8 cellular contexts compared by ENCODE assay signal in genomic region chr22:49934144-49934890, GRCh38. TPM values are rescaled to one million over a fixed set of nuclear protein-coding genes. Genes with fewer than 3 reads are reported as not detected.
A peak's percentile ranks its signal among the peaks of the same experiment; 100 is the strongest.
DNase-seq lines count a peak whose midpoint lies in the region; FAIRE-seq and TF ChIP-seq lines count a peak whose summit lies in the region.

No MANE protein-coding gene starts in this region.

- H4K20me1 ChIP-seq in MM.1S (ENCODE audit: insufficient read depth, low read length) (no peaks in the 10 kb centered on the region), keratinocyte (ENCODE audit: control insufficient read depth, extremely low read depth, insufficient read depth, low read length) (no peaks in the 10 kb centered on the region)

- CTCF ChIA-PET in CD4-positive, alpha-beta memory T cell (lab: Charles Lee; ENCODE audit: partially characterized antibody) = interaction anchor here (4.6 kb wide), 1 partner anchor 96 kb away, joined by 56 read pairs; no protein-coding TSS in a partner anchor

- H3K4me1 ChIP-seq in CD4-positive, alpha-beta memory T cell (ENCODE audit: insufficient read depth, low read length) = peaks cover 58% of the 10 kb centered on the region
- H3K4me1 ChIP-seq in MM.1S (ENCODE audit: low read length) (peaks cover 35% of the 10 kb centered on the region), keratinocyte (ENCODE audit: control insufficient read depth, extremely low read depth, insufficient read depth, low read length) (peaks cover 22% of the 10 kb centered on the region)

- H3K27me3 ChIP-seq in CD4-positive, alpha-beta memory T cell (ENCODE audit: insufficient read depth, low read length) = no peaks in the 10 kb centered on the region
- H3K27me3 ChIP-seq in MM.1S (replicated peaks; ENCODE audit: insufficient read depth, low read length) (no peaks in the 10 kb centered on the region), keratinocyte (ENCODE audit: control insufficient read depth, extremely low read depth, insufficient read depth, low read length) (peaks cover 14% of the 10 kb centered on the region)

- peak overlapping the region; percentile 55 for H3K9ac ChIP-seq in MM.1S (ENCODE audit: low read length)
- H3K9ac ChIP-seq in keratinocyte (ENCODE audit: control insufficient read depth, extremely low read depth, insufficient read depth, low read length) = peak overlapping the region; percentile 47

- no peaks in the 10 kb centered on the region for H3K9me3 Mint-ChIP-seq in CD4-positive, alpha-beta memory T cell

- no peaks in the 10 kb centered on the region for H3K36me3 ChIP-seq in CD4-positive, alpha-beta memory T cell (ENCODE audit: insufficient read depth, low read length)
- H3K36me3 ChIP-seq in MM.1S (replicated peaks; ENCODE audit: insufficient read depth, low read length) (no peaks in the 10 kb centered on the region), keratinocyte (ENCODE audit: control insufficient read depth in 2 of 2, extremely low read depth in 1 of 2, insufficient read depth in 2 of 2, low read length in 2 of 2) (no peaks in the 10 kb centered on the region)

- dilution Hi-C loops in keratinocyte (cut with MboI; ENCODE audit: extremely low pct_ligation_motif_present, low sequenced_read_pairs) = no loop called here

- H3K4me3 Mint-ChIP-seq in CD4-positive, alpha-beta memory T cell = peak overlapping the region in 4 of 8 donors; percentile 27 to 72 (median 45)

- H3K27ac Mint-ChIP-seq in CD4-positive, alpha-beta memory T cell = peak overlapping the region in 6 of 7 donors; percentile 17 to 96 (median 79)

- H3K9me1 ChIP-seq in keratinocyte (ENCODE audit: control insufficient read depth, extremely low read depth, insufficient read depth, low read length) = no peaks in the 10 kb centered on the region

- H3K27me3 Mint-ChIP-seq in CD4-positive, alpha-beta memory T cell = no peaks in the 10 kb centered on the region

- peak overlapping the region in 1 of 2 donors; percentile 18 for H3K4me3 ChIP-seq in CD4-positive, alpha-beta memory T cell (ENCODE audit: low read length in 2 of 2)
- peak overlapping the region; percentile 56; the same call in 1 of the 2 replicates for H3K4me3 ChIP-seq in MM.1S (ENCODE audit: low read length)
- H3K4me3 ChIP-seq in keratinocyte (ENCODE audit: control insufficient read depth in 2 of 3, extremely low read depth in 1 of 3, insufficient read depth in 2 of 3, low read depth in 1 of 3, low read length in 3 of 3) = peak overlapping the region in 1 of 3 experiments; percentile 8

- no peaks in the 10 kb centered on the region for H3K9me2 ChIP-seq in MM.1S (replicated peaks; ENCODE audit: insufficient read depth, low read length)

- H3K9me3 ChIP-seq in CD4-positive, alpha-beta memory T cell (ENCODE audit: control insufficient read depth in 1 of 2, low read length in 2 of 2) = no peaks in the 10 kb centered on the region
- H3K9me3 ChIP-seq in MM.1S (replicated peaks; ENCODE audit: insufficient read depth, low read length) = no peaks in the 10 kb centered on the region
- no peaks in the 10 kb centered on the region for H3K9me3 ChIP-seq in keratinocyte (ENCODE audit: control insufficient read depth, low read depth, low read length)

- intact Hi-C loops in CD4-positive, alpha-beta memory T cell (cut with micrococcal nuclease) = loop anchor here (10.0 kb wide), 1 partner anchor 250 kb away; the partner anchor contains the start of gene TRABD

- TF ChIP-seq CTCF in MM.1S (IDR thresholded peaks at IDR 0.05; ENCODE audit: low read length) (no peak), keratinocyte (optimal IDR thresholded peaks at IDR 0.05 in 1 of 3, IDR thresholded peaks at IDR 0.05 in 1 of 3, conservative IDR thresholded peaks at IDR 0.05 in 1 of 3; ENCODE audit: extremely low read depth in 1 of 3, insufficient read depth in 2 of 3, low read length in 3 of 3) (no peak)

- H3K36me3 Mint-ChIP-seq in CD4-positive, alpha-beta memory T cell = peaks cover 0 to 3% of the 10 kb centered on the region in 2 donors

- H2AFZ ChIP-seq in MM.1S (ENCODE audit: low read length) = no peak overlapping the region
- H2AFZ ChIP-seq in keratinocyte (ENCODE audit: control insufficient read depth, low read length) = no peak overlapping the region

- no peak for FAIRE-seq in keratinocyte (lab: Jason Lieb, UNC)

- POLR2A ChIA-PET in CD4-positive, alpha-beta memory T cell (lab: Charles Lee; ENCODE audit: partially characterized antibody) = interaction anchor here (1.3 to 5.2 kb wide), 2 partner anchors 10 to 27 kb away, joined by 3 to 54 read pairs; partner anchors contain the start of gene PIM3

- H3K79me2 ChIP-seq in MM.1S (ENCODE audit: low read length) (no peaks in the 10 kb centered on the region), keratinocyte (ENCODE audit: control insufficient read depth, insufficient read depth, low read length) (no peaks in the 10 kb centered on the region)

- H3K4me2 ChIP-seq in MM.1S (ENCODE audit: low read depth, low read length) = peak overlapping the region; percentile 91; the same call in 1 of the 2 replicates
- H3K4me2 ChIP-seq in keratinocyte (ENCODE audit: control insufficient read depth, extremely low read depth, insufficient read depth, low read depth, low read length) = peak overlapping the region; percentile 32

- peak overlapping the region; percentile 88 for H3K27ac ChIP-seq in CD4-positive, alpha-beta memory T cell (ENCODE audit: low read depth, low read length)
- H3K27ac ChIP-seq in MM.1S (ENCODE audit: low read length) (no peak overlapping the region), angular gyrus (ENCODE audit: low read depth, low read length) (peak overlapping the region; percentile 74), keratinocyte (ENCODE audit: control insufficient read depth, insufficient read depth, low read length) (no peak overlapping the region), substantia nigra (ENCODE audit: low read depth, low read length, poor library complexity, severe bottlenecking) (peak overlapping the region; percentile 95)

- peak in 4 of 5 donors; percentile 33 to 78 (median 46) for DNase-seq in CD4-positive, alpha-beta memory T cell
- DNase-seq in MM.1S (no peak), keratinocyte (ENCODE audit: low read depth, low spot score) (no peak), substantia nigra (lab: John Stamatoyannopoulos, UW) (peak in 34 of 49 donors; percentile 12 to 76 (median 48)), NCI-H2081 treated with DMSO at 0.1 percent for 48 hours (lab: John Stamatoyannopoulos, UW) (no peak), NCI-H187 treated with DMSO at 0.1 percent for 48 hours (lab: John Stamatoyannopoulos, UW) (no peak)
- DNase-seq in stimulated activated CD4-positive, alpha-beta T cell treated with anti-CD3 and anti-CD28 coated beads, Interleukin-12 subunit alpha, Interleukin-12 subunit beta, amount 100 ng/mL, for 4 hours = no peak

- H3K4me1 Mint-ChIP-seq in CD4-positive, alpha-beta memory T cell = peaks cover 14 to 50% (median 27%) of the 10 kb centered on the region in 4 donors

- peaks cover 26% of the 10 kb centered on the region; the same call in 1 of the 2 replicates for H3F3A ChIP-seq in MM.1S (ENCODE audit: insufficient read depth, low read length)

RNA-seq across cellular contexts. Expression of gene CRELD2, which starts 15.9 kb away (rescaled TPM):
- total RNA-seq in CD4-positive, alpha-beta memory T cell = 10 to 100 TPM; 36.0 to 36.2 TPM
- 10 to 100 TPM; 40.2 to 46.1 TPM for polyA plus RNA-seq in CD4-positive, alpha-beta memory T cell
- polyA plus RNA-seq in keratinocyte = 26.0 to 51.4 TPM (median 33.5 TPM) in 3 replicates
- 30.5 TPM for polyA plus RNA-seq in keratinocyte (2011; ENCODE audit: low read depth)
- polyA plus RNA-seq in keratinocyte (2011; cell fraction: cytosol; rRNA removed) = 17.8 and 33.2 TPM in 2 replicates
- polyA plus RNA-seq in keratinocyte (2011; cell fraction: nucleus; rRNA removed) = 58.9 and 65.6 TPM in 2 replicates
- polyA plus RNA-seq in keratinocyte (2012; ENCODE audit: low replicate concordance) = 18.0 and 48.4 TPM in 2 replicates
- 8.8 to 16.5 TPM (median 10.5 TPM) in 3 replicates for polyA minus RNA-seq in keratinocyte
- polyA minus RNA-seq in keratinocyte (2011; cell fraction: cytosol; rRNA and poly(A)+ RNA removed) = 21.9 TPM
- polyA minus RNA-seq in keratinocyte (2011; cell fraction: nucleus; rRNA and poly(A)+ RNA removed) = 8.8 and 10.9 TPM in 2 replicates

RNA-seq across cellular contexts. Expression of gene ALG12, which starts 16.1 kb away (rescaled TPM):
- total RNA-seq in CD4-positive, alpha-beta memory T cell = 10 to 100 TPM; 19.6 to 27.2 TPM
- polyA plus RNA-seq in CD4-positive, alpha-beta memory T cell = 10 to 100 TPM; 16.9 to 19.0 TPM
- polyA plus RNA-seq in keratinocyte = 6.3 to 9.0 TPM (median 7.1 TPM) in 3 replicates
- 3.2 TPM for polyA plus RNA-seq in keratinocyte (2011; ENCODE audit: low read depth)
- 3.0 and 6.0 TPM in 2 replicates for polyA plus RNA-seq in keratinocyte (2011; cell fraction: cytosol; rRNA removed)
- 10.5 and 14.2 TPM in 2 replicates for polyA plus RNA-seq in keratinocyte (2011; cell fraction: nucleus; rRNA removed)
- 5.7 and 10.1 TPM in 2 replicates for polyA plus RNA-seq in keratinocyte (2012; ENCODE audit: low replicate concordance)
- polyA minus RNA-seq in keratinocyte = 3.4 to 13.9 TPM (median 4.5 TPM) in 3 replicates
- polyA minus RNA-seq in keratinocyte (2011; cell fraction: cytosol; rRNA and poly(A)+ RNA removed) = 12.5 TPM
- polyA minus RNA-seq in keratinocyte (2011; cell fraction: nucleus; rRNA and poly(A)+ RNA removed) = 6.2 and 6.9 TPM in 2 replicates

RNA-seq across cellular contexts. Expression of gene PIM3, which starts 26.3 kb away (rescaled TPM):
- total RNA-seq in CD4-positive, alpha-beta memory T cell = 10 to 100 TPM; 58.8 to 62.3 TPM
- polyA plus RNA-seq in CD4-positive, alpha-beta memory T cell = 10 to 100 TPM; 48.1 to 49.7 TPM
- 3.4 to 6.5 TPM (median 4.8 TPM) in 3 replicates for polyA plus RNA-seq in keratinocyte
- polyA plus RNA-seq in keratinocyte (2011; ENCODE audit: low read depth) = 3.3 TPM
- polyA plus RNA-seq in keratinocyte (2011; cell fraction: cytosol; rRNA removed) = 2.7 and 6.4 TPM in 2 replicates
- polyA plus RNA-seq in keratinocyte (2011; cell fraction: nucleus; rRNA removed) = 8.9 and 11.7 TPM in 2 replicates
- 7.8 and 20.0 TPM in 2 replicates for polyA plus RNA-seq in keratinocyte (2012; ENCODE audit: low replicate concordance)
- polyA minus RNA-seq in keratinocyte = 1.6 to 4.4 TPM (median 2.3 TPM) in 3 replicates
- polyA minus RNA-seq in keratinocyte (2011; cell fraction: cytosol; rRNA and poly(A)+ RNA removed) = 10.7 TPM
- polyA minus RNA-seq in keratinocyte (2011; cell fraction: nucleus; rRNA and poly(A)+ RNA removed) = 5.5 and 8.2 TPM in 2 replicates

Comparison
In these comparisons a context has a peak if more than half of its experiments do, and no peak if none do; other contexts are left out.
1. DNase-seq: peak in CD4-positive, alpha-beta memory T cell (4 of 5) and substantia nigra (34 of 49); none in MM.1S (single experiment), keratinocyte (single experiment), NCI-H2081 treated with DMSO at 0.1 percent for 48 hours (single experiment), stimulated activated CD4-positive, alpha-beta T cell treated with anti-CD3 and anti-CD28 coated beads, Interleukin-12 subunit alpha, Interleukin-12 subunit beta, amount 100 ng/mL, for 4 hours (single experiment) and NCI-H187 treated with DMSO at 0.1 percent for 48 hours (single experiment).
2. H3K27ac ChIP-seq: peak in CD4-positive, alpha-beta memory T cell (single experiment), angular gyrus (single experiment) and substantia nigra (single experiment); none in MM.1S (single experiment) and keratinocyte (single experiment).